16 cellular contexts compared by ENCODE assay signal in genomic region chr4:89915151-89915550, GRCh38.
DNase-seq lines count a peak whose midpoint lies in the region; ATAC-seq and TF ChIP-seq lines count a peak whose summit lies in the region.
"Had no signal": no experiment of that assay in that cellular context is flagged by ENCODE, and none has a peak within 500 bp of the region (broad histone marks: within the 10 kb centered on the region; RNA-seq: fewer than 3 reads in every experiment).

No MANE protein-coding gene starts in this region.

- H3K27ac ChIP-seq in 22Rv1 (peak overlapping the region; percentile 55), VCaP (peak overlapping the region; percentile 88)
- H3K27ac ChIP-seq: C4-2B, RWPE1, SJSA1 had no signal

- ATAC-seq in HG02870 (IDR thresholded peaks at IDR 0.05; ENCODE audit: unreplicated experiment) (no peak), HG03135 (IDR thresholded peaks at IDR 0.05; ENCODE audit: unreplicated experiment) (no peak)

- DNase-seq in NCI-H1694 treated with DMSO at 0.1 percent for 48 hours (lab: John Stamatoyannopoulos, UW) (peak; percentile 28), inferior parietal cortex (ENCODE audit: extremely low spot score) (peak; percentile 21), NCI-H1436 (lab: John Stamatoyannopoulos, UW) (no peak)
- no peak for DNase-seq in activated CD4-positive, alpha-beta T cell treated with anti-CD3 and anti-CD28 coated beads, Interleukin-2, amount 50 U/mL, for 48 hours
- DNase-seq: DMS153, HCEC 1CT, KG1, NCI-H2107, NCI-H774 had no signal

- no peak for TF ChIP-seq CTCF in 22Rv1 (IDR thresholded peaks at IDR 0.05)
- TF ChIP-seq CTCF in VCaP (conservative IDR thresholded peaks at IDR 0.05) = no peak

Comparison
In these comparisons a context has a peak if more than half of its experiments do, and no peak if none do; other contexts are left out.
1. DNase-seq: peak in NCI-H1694 treated with DMSO at 0.1 percent for 48 hours (single experiment) and inferior parietal cortex (single experiment); none in activated CD4-positive, alpha-beta T cell treated with anti-CD3 and anti-CD28 coated beads, Interleukin-2, amount 50 U/mL, for 48 hours (0 of 2) and NCI-H1436 (single experiment).